Comparison of ENCODE assay signal across 10 cellular contexts in genomic region chr3:156705761-156706631, GRCh38. TPM values are rescaled to one million over a fixed set of nuclear protein-coding genes. Genes with fewer than 3 reads are reported as not detected.
DNase-seq lines count a peak whose midpoint lies in the region; ATAC-seq, FAIRE-seq and TF ChIP-seq lines count a peak whose summit lies in the region.
"Had no signal": no experiment of that assay in that cellular context is flagged by ENCODE, and none has a peak within 500 bp of the region (broad histone marks: within the 10 kb centered on the region; RNA-seq: fewer than 3 reads in every experiment).

No MANE protein-coding gene starts in this region.

- no peak overlapping the region for H2AFZ ChIP-seq in OCI-LY1 (ENCODE audit: low read length)
- no peak overlapping the region for H2AFZ ChIP-seq in osteoblast (ENCODE audit: low read length)

- H3K36me3 ChIP-seq in OCI-LY1 (ENCODE audit: insufficient read depth, low read length) (peaks cover 95% of the 10 kb centered on the region), osteoblast (ENCODE audit: insufficient read depth, low read length) (peaks cover 68% of the 10 kb centered on the region)

- H3K9me3 ChIP-seq in OCI-LY1 (ENCODE audit: low read length) (no peaks in the 10 kb centered on the region), osteoblast (ENCODE audit: low read depth, low read length) (no peaks in the 10 kb centered on the region)

- H3K4me3 ChIP-seq in OCI-LY1 (ENCODE audit: low read depth, low read length, poor library complexity, severe bottlenecking), result no peak overlapping the region
- H3K4me3 ChIP-seq in osteoblast (ENCODE audit: insufficient read depth, low read length), result no peak overlapping the region

- H4K20me1 ChIP-seq in OCI-LY1 (ENCODE audit: insufficient read depth, low read length) (no peaks in the 10 kb centered on the region), osteoblast (ENCODE audit: insufficient read depth, low read length) (peaks cover 2% of the 10 kb centered on the region)

- ATAC-seq in HG02870 (IDR thresholded peaks at IDR 0.05; ENCODE audit: unreplicated experiment), result peak; percentile 79

- H3K9ac ChIP-seq in OCI-LY1 (ENCODE audit: low read length), result no peak overlapping the region

- no peak for TF ChIP-seq CTCF in OCI-LY1 (IDR thresholded peaks at IDR 0.05; ENCODE audit: low read length)
- TF ChIP-seq CTCF in osteoblast (IDR thresholded peaks at IDR 0.05; ENCODE audit: extremely low read depth, low read depth, low read length), result no peak

- no peaks in the 10 kb centered on the region for H3F3A ChIP-seq in OCI-LY1 (ENCODE audit: insufficient read depth, low read length)

- no peaks in the 10 kb centered on the region for H3K9me2 ChIP-seq in OCI-LY1 (ENCODE audit: low read depth, low read length)

- FAIRE-seq in GM19239 (lab: Jason Lieb, UNC), result peak; percentile 87

- H3K27ac ChIP-seq in OCI-LY1 (ENCODE audit: low read depth, low read length, poor library complexity, severe bottlenecking) (peak overlapping the region; percentile 18), osteoblast (ENCODE audit: low read depth, low read length) (peak overlapping the region; percentile 38)

- H3K27me3 ChIP-seq in OCI-LY1 (ENCODE audit: insufficient read depth, low read length) (no peaks in the 10 kb centered on the region), osteoblast (ENCODE audit: insufficient read depth, low read length) (no peaks in the 10 kb centered on the region)

- DNase-seq in GM19239 (ENCODE audit: insufficient read length, low spot score) (no peak), osteoblast (ENCODE audit: insufficient read length, low spot score, missing footprints) (no peak), NCI-H1417 treated with DMSO at 0.1 percent for 48 hours (lab: John Stamatoyannopoulos, UW) (no peak), hippocampal formation (lab: John Stamatoyannopoulos, UW) (no peak), COLO668 (lab: John Stamatoyannopoulos, UW; ENCODE audit: unreplicated experiment) (no peak), middle frontal gyrus (ENCODE audit: extremely low spot score, low spot score) (no peak)
- DNase-seq: activated CD4-positive, alpha-beta T cell treated with anti-CD3 and anti-CD28 coated beads, Interleukin-2, amount 50 U/mL, for 1 hour; NCI-H146 had no signal

- H3K79me2 ChIP-seq in OCI-LY1 (ENCODE audit: insufficient read depth, low read length), result 0 out of 2 replicates have a peak, but pooled peaks cover 1% of the 10 kb centered on the region
- peaks cover 56% of the 10 kb centered on the region for H3K79me2 ChIP-seq in osteoblast (ENCODE audit: insufficient read depth, low read length)

- H3K4me1 ChIP-seq in OCI-LY1 (ENCODE audit: insufficient read depth, low read length, severe bottlenecking) (peaks cover 13% of the 10 kb centered on the region), osteoblast (ENCODE audit: insufficient read depth, low read length) (peaks cover 16% of the 10 kb centered on the region)

- no peak overlapping the region for H3K4me2 ChIP-seq in OCI-LY1 (ENCODE audit: low read length)
- no peak overlapping the region for H3K4me2 ChIP-seq in osteoblast (ENCODE audit: insufficient read depth, low read length)

RNA-seq across cellular contexts. Expression of gene TIPARP, which starts 31.6 kb away (rescaled TPM):
- 28.2 and 30.4 TPM in 2 replicates for total RNA-seq in osteoblast
